Comparison of ENCODE assay signal across 9 cellular contexts in genomic region chr19:32651729-32652140, GRCh38. TPM values are rescaled to one million over a fixed set of nuclear protein-coding genes. Genes with fewer than 3 reads are reported as not detected.
DNase-seq lines count a peak whose midpoint lies in the region; ATAC-seq and TF ChIP-seq lines count a peak whose summit lies in the region.
"Had no signal": no experiment of that assay in that cellular context is flagged by ENCODE, and none has a peak within 500 bp of the region (broad histone marks: within the 10 kb centered on the region; RNA-seq: fewer than 3 reads in every experiment).

No MANE protein-coding gene starts in this region.

- no peak overlapping the region for H3K27ac Mint-ChIP-seq in endothelial cell (ENCODE audit: unreplicated experiment)

- TF ChIP-seq CTCF in endothelial cell (IDR thresholded peaks at IDR 0.05; ENCODE audit: unreplicated experiment), result no peak

- no peaks in the 10 kb centered on the region for H3K9me3 Mint-ChIP-seq in endothelial cell (ENCODE audit: unreplicated experiment)

- H3K36me3 Mint-ChIP-seq in endothelial cell (ENCODE audit: low read depth, unreplicated experiment), result peaks cover 8% of the 10 kb centered on the region

- H3K4me1 Mint-ChIP-seq in endothelial cell (ENCODE audit: unreplicated experiment), result no peaks in the 10 kb centered on the region

- intact Hi-C loops in Right ventricle myocardium inferior (cut with DNase I), result no loop called here
- intact Hi-C loops in cardiac septum (cut with DNase I), result no loop called here

- H3K27me3 Mint-ChIP-seq in endothelial cell (ENCODE audit: unreplicated experiment), result peaks cover 7% of the 10 kb centered on the region

- peak; percentile 66 for DNase-seq in Right ventricle myocardium inferior (ENCODE audit: missing footprints)
- DNase-seq in cardiac septum (ENCODE audit: low spot score), result no peak
- no peak for DNase-seq in endothelial cell (ENCODE audit: low spot score)
- peak; percentile 70 for DNase-seq in midbrain (lab: John Stamatoyannopoulos, UW)
- no peak for DNase-seq in NCI-H2107 treated with DMSO at 0.1 percent for 48 hours (lab: John Stamatoyannopoulos, UW; ENCODE audit: unreplicated experiment)
- no peak for DNase-seq in effector CD8-positive, alpha-beta T cell (lab: John Stamatoyannopoulos, UW)
- DNase-seq in dermis blood vessel endothelial cell, result no peak
- DNase-seq: NCI-H2081 treated with DMSO at 0.1 percent for 48 hours had no signal

- peak; percentile 80 for ATAC-seq in Right ventricle myocardium inferior
- no peak for ATAC-seq in GM19395 (IDR thresholded peaks at IDR 0.05; ENCODE audit: unreplicated experiment)

- H3K4me3 Mint-ChIP-seq in endothelial cell (ENCODE audit: unreplicated experiment), result peak overlapping the region; percentile 62

RNA-seq across cellular contexts. Expression of gene ANKRD27, which starts 23.2 kb away (rescaled TPM):
- total RNA-seq in Right ventricle myocardium inferior (25.9 TPM), cardiac septum (24.7 TPM), endothelial cell (ENCODE audit: unreplicated experiment) (20.8 TPM), dermis blood vessel endothelial cell (46.8 and 48.2 TPM in 2 replicates)

RNA-seq across cellular contexts. Expression of gene RGS9BP, which starts 23.9 kb away (rescaled TPM):
- total RNA-seq in Right ventricle myocardium inferior (12.5 TPM), cardiac septum (1.5 TPM), endothelial cell (ENCODE audit: unreplicated experiment) (not detected), dermis blood vessel endothelial cell (0.34 and 0.65 TPM in 2 replicates)

RNA-seq across cellular contexts. Expression of gene NUDT19, which starts 39.9 kb away (rescaled TPM):
- total RNA-seq in Right ventricle myocardium inferior (23.8 TPM), cardiac septum (15.3 TPM), endothelial cell (ENCODE audit: unreplicated experiment) (5.3 TPM), dermis blood vessel endothelial cell (9.2 and 12.1 TPM in 2 replicates)

Comparison
In these comparisons a context has a peak if more than half of its experiments do, and no peak if none do; other contexts are left out.
1. DNase-seq: peak in Right ventricle myocardium inferior (single experiment) and midbrain (single experiment); none in cardiac septum (single experiment), endothelial cell (single experiment), NCI-H2107 treated with DMSO at 0.1 percent for 48 hours (single experiment), effector CD8-positive, alpha-beta T cell (single experiment) and dermis blood vessel endothelial cell (single experiment).